In genomic region chr12:31035944-31036665, GRCh38 we compare ENCODE assay signal across 18 cellular contexts. TPM values are rescaled to one million over a fixed set of nuclear protein-coding genes. Genes with fewer than 3 reads are reported as not detected.
DNase-seq lines count a peak whose midpoint lies in the region; FAIRE-seq and TF ChIP-seq lines count a peak whose summit lies in the region.
"Had no signal": no experiment of that assay in that cellular context is flagged by ENCODE, and none has a peak within 500 bp of the region (broad histone marks: within the 10 kb centered on the region; RNA-seq: fewer than 3 reads in every experiment).

No MANE protein-coding gene starts in this region.

- WGBS in smooth muscle cell (ENCODE audit: low lambda C conversion rate), result 62% methylated on average over 5 of the region's 5 CpGs

- H3K27ac ChIP-seq in fibroblast of lung (ENCODE audit: insufficient read depth, low read length) (no peak overlapping the region), smooth muscle cell (ENCODE audit: low read depth) (no peak overlapping the region), kidney (ENCODE audit: low read depth in 2 of 2, low read length in 2 of 2) (no peak overlapping the region)
- H3K27ac ChIP-seq: ovary had no signal

- no peak overlapping the region for H3K4me3 ChIP-seq in MG63
- no peak overlapping the region for H3K4me3 ChIP-seq in fibroblast of lung (replicated peaks in 1 of 4; ENCODE audit: control extremely low read depth in 1 of 4, insufficient read depth in 1 of 4, low read depth in 3 of 4, low read length in 4 of 4)
- no peak overlapping the region for H3K4me3 ChIP-seq in smooth muscle cell
- H3K4me3 ChIP-seq in kidney (ENCODE audit: low read length in 2 of 2), result no peak overlapping the region
- H3K4me3 ChIP-seq: ovary had no signal

- DNase-seq in EL, result peak; percentile 18
- peak; percentile 81 for DNase-seq in MG63
- peak; percentile 18 to 42 for DNase-seq in fibroblast of lung (ENCODE audit: low read depth in 2 of 2)
- DNase-seq in smooth muscle cell (lab: John Stamatoyannopoulos, UW; ENCODE audit: unreplicated experiment), result no peak
- DNase-seq in inferior parietal cortex (ENCODE audit: extremely low spot score), result no peak
- DNase-seq in kidney, result no peak
- DNase-seq in NCI-H128 (lab: John Stamatoyannopoulos, UW; ENCODE audit: unreplicated experiment), result no peak
- DNase-seq: activated B cell treated with CpG ODN at 0.5 μM for 24 hours; activated CD8-positive, alpha-beta memory T cell treated with anti-CD3 and anti-CD28 coated beads for 24 hours; foreskin melanocyte; GOT3; NCI-H1694; NCI-H446; ovary; stimulated activated CD4-positive, alpha-beta T cell treated with anti-CD3 and anti-CD28 coated beads, Interleukin-2, amount 100 ng/mL, for 48 hours; substantia nigra; T-helper 17 cell had no signal

- H3K9me3 ChIP-seq in MG63 (no peaks in the 10 kb centered on the region), fibroblast of lung (ENCODE audit: control insufficient read depth, insufficient read depth, low read depth, low read length) (no peaks in the 10 kb centered on the region), smooth muscle cell (replicated peaks; ENCODE audit: low read depth) (no peaks in the 10 kb centered on the region), kidney (ENCODE audit: control insufficient read depth in 1 of 2, low read length in 2 of 2) (no peaks in the 10 kb centered on the region)
- H3K9me3 ChIP-seq: ovary had no signal

- H3K4me2 ChIP-seq in fibroblast of lung (ENCODE audit: extremely low read depth, insufficient read depth, low read length) (no peak overlapping the region), smooth muscle cell (peak overlapping the region; percentile 71)

- no peak for FAIRE-seq in kidney (lab: Jason Lieb, UNC)
- FAIRE-seq: endometrium had no signal

- intact Hi-C loops in kidney (cut with DNase I), result no loop called here

- H4K20me1 ChIP-seq in fibroblast of lung (ENCODE audit: control insufficient read depth, extremely low read depth, insufficient read depth, low read length), result no peaks in the 10 kb centered on the region
- H4K20me1 ChIP-seq in smooth muscle cell (ENCODE audit: low read depth), result no peaks in the 10 kb centered on the region

- H3K27me3 ChIP-seq in MG63 (no peaks in the 10 kb centered on the region), fibroblast of lung (ENCODE audit: control insufficient read depth, insufficient read depth, low read length) (no peaks in the 10 kb centered on the region), smooth muscle cell (ENCODE audit: low read depth) (peaks cover 3% of the 10 kb centered on the region)
- H3K27me3 ChIP-seq: ovary had no signal

- H3K4me1 ChIP-seq in fibroblast of lung (ENCODE audit: control insufficient read depth, extremely low read depth, insufficient read depth, low read length) (no peaks in the 10 kb centered on the region), smooth muscle cell (ENCODE audit: low read depth) (no peaks in the 10 kb centered on the region), kidney (ENCODE audit: control insufficient read depth in 1 of 2, insufficient read depth in 1 of 2, low read depth in 1 of 2, low read length in 2 of 2) (no peaks in the 10 kb centered on the region)

- no peaks in the 10 kb centered on the region for H3F3A ChIP-seq in smooth muscle cell (ENCODE audit: low read depth)

- TF ChIP-seq CTCF in fibroblast of lung (conservative IDR thresholded peaks at IDR 0.05 in 1 of 2, IDR thresholded peaks at IDR 0.05 in 1 of 2; ENCODE audit: low read depth in 1 of 2, low read length in 2 of 2) (no peak), smooth muscle cell (IDR thresholded peaks at IDR 0.05; ENCODE audit: borderline replicate concordance, insufficient read depth, poor library complexity, severe bottlenecking) (no peak), kidney (IDR thresholded peaks at IDR 0.05; ENCODE audit: borderline replicate concordance, extremely low read depth, insufficient read depth) (no peak)

- H2AFZ ChIP-seq in fibroblast of lung (ENCODE audit: low read length) (no peak overlapping the region), smooth muscle cell (ENCODE audit: low read depth) (no peak overlapping the region)

- H3K9ac ChIP-seq in fibroblast of lung (ENCODE audit: insufficient read depth, low read length) (no peak overlapping the region), smooth muscle cell (ENCODE audit: low read depth) (no peak overlapping the region), kidney (ENCODE audit: low read length in 2 of 2) (no peak overlapping the region)

- H3K36me3 ChIP-seq in MG63, result no peaks in the 10 kb centered on the region
- no peaks in the 10 kb centered on the region for H3K36me3 ChIP-seq in fibroblast of lung (ENCODE audit: control insufficient read depth, insufficient read depth, low read length)
- no peaks in the 10 kb centered on the region for H3K36me3 ChIP-seq in smooth muscle cell (ENCODE audit: low read depth)
- no peaks in the 10 kb centered on the region for H3K36me3 ChIP-seq in kidney (ENCODE audit: control insufficient read depth in 1 of 2, insufficient read depth in 2 of 2, low read length in 2 of 2)
- H3K36me3 ChIP-seq: ovary had no signal

- H3K79me2 ChIP-seq in fibroblast of lung (ENCODE audit: control insufficient read depth, insufficient read depth, low read length), result no peaks in the 10 kb centered on the region
- no peaks in the 10 kb centered on the region for H3K79me2 ChIP-seq in smooth muscle cell (ENCODE audit: low read depth)

RNA-seq across cellular contexts. Expression of gene DDX11, which starts 37.6 kb away (rescaled TPM):
- 48.6 and 70.8 TPM in 2 replicates for total RNA-seq in MG63 (2014; rRNA removed; shearing (Covaris generic); ENCODE audit: low replicate concordance)
- total RNA-seq in fibroblast of lung (13.2 and 16.2 TPM in 2 replicates), smooth muscle cell (13.5 and 22.8 TPM in 2 replicates), kidney (29.9 TPM)
- polyA plus RNA-seq in fibroblast of lung (4.4 and 12.0 TPM in 2 replicates), smooth muscle cell (13.4 and 27.3 TPM in 2 replicates), kidney (ENCODE audit: insufficient read depth, low read depth, low replicate concordance) (1.9 TPM)
- 4.9 and 13.1 TPM in 2 replicates for polyA plus RNA-seq in fibroblast of lung (2012)
- 11.9 and 32.2 TPM in 2 replicates for polyA minus RNA-seq in fibroblast of lung (ENCODE audit: low replicate concordance)

Comparison
In these comparisons a context has a peak if more than half of its experiments do, and no peak if none do; other contexts are left out.
1. DNase-seq: peak in EL (single experiment), MG63 (single experiment) and fibroblast of lung (2 of 2); none in smooth muscle cell (single experiment), inferior parietal cortex (single experiment), kidney (single experiment) and NCI-H128 (single experiment).